ENCODE assay signal across 14 cellular contexts in genomic region chr6:116073765-116074450, GRCh38. TPM values are rescaled to one million over a fixed set of nuclear protein-coding genes. Genes with fewer than 3 reads are reported as not detected.
DNase-seq lines count a peak whose midpoint lies in the region; ATAC-seq, FAIRE-seq and TF ChIP-seq lines count a peak whose summit lies in the region.
"Had no signal": no experiment of that assay in that cellular context is flagged by ENCODE, and none has a peak within 500 bp of the region (broad histone marks: within the 10 kb centered on the region; RNA-seq: fewer than 3 reads in every experiment).

No MANE protein-coding gene starts in this region.

- intact Hi-C loops in mammary epithelial cell (cut with micrococcal nuclease) (no loop called here), HepG2 (cut with micrococcal nuclease; ENCODE audit: unreplicated experiment) (no loop called here)

- POLR2A ChIA-PET in HepG2 (lab: Yijun Ruan, JAX) = interaction anchor here (0.7 to 3.5 kb wide), 5 partner anchors 13 to 57 kb away, joined by 3 to 24 read pairs (median 5); partner anchors contain the start of genes FRK and NT5DC1

- in situ Hi-C loops in mammary epithelial cell (cut with MboI; ENCODE audit: low sequenced_read_pairs in 2 of 2) (no loop called here), HepG2 (cut with HindIII; ENCODE audit: extremely low pct_ligation_motif_present, low pct_unique_long_range_greater_than_20kb) (no loop called here)

- H3K4me3 ChIP-seq in mammary epithelial cell (replicated peaks in 1 of 3; ENCODE audit: insufficient read depth in 1 of 3, low read depth in 2 of 3, low read length in 3 of 3) = no peak overlapping the region
- no peak overlapping the region for H3K4me3 ChIP-seq in HepG2 (replicated peaks in 1 of 3; ENCODE audit: insufficient read depth in 1 of 3, low read depth in 2 of 3, low read length in 3 of 3)
- H3K4me3 ChIP-seq: gastroesophageal sphincter, left ventricle myocardium inferior had no signal

- no peaks in the 10 kb centered on the region for H3K9me3 ChIP-seq in mammary epithelial cell (replicated peaks; ENCODE audit: insufficient read depth, low read length)
- H3K9me3 ChIP-seq in HepG2 (ENCODE audit: low read length) = no peaks in the 10 kb centered on the region
- H3K9me3 ChIP-seq: gastroesophageal sphincter, left ventricle myocardium inferior, neutrophil had no signal

- WGBS in mammary epithelial cell (ENCODE audit: low coverage, missing lambda C conversion rate) = 44% methylated on average over 2 of the region's 2 CpGs
- WGBS in HepG2 (ENCODE audit: low lambda C conversion rate) = 77% methylated on average over 2 of the region's 2 CpGs

- H2AFZ ChIP-seq in mammary epithelial cell (ENCODE audit: low read depth, low read length) = no peak overlapping the region
- no peak overlapping the region for H2AFZ ChIP-seq in HepG2 (ENCODE audit: low read length)

- H3K27me3 Mint-ChIP-seq in natural killer cell treated with Interleukin-12 subunit alpha and Interleukin-12 subunit beta and Interleukin-15 and Interleukin-18, amount 100 ng/mL, for 72 hours = peaks cover 13 to 15% of the 10 kb centered on the region in 2 donors
- no peaks in the 10 kb centered on the region for H3K27me3 Mint-ChIP-seq in endothelial cell (ENCODE audit: unreplicated experiment)

- peak; percentile 85 for DNase-seq in DMS53 (lab: John Stamatoyannopoulos, UW)
- peak; percentile 87 for DNase-seq in M059J (ENCODE audit: low read depth)
- peak; percentile 78 for DNase-seq in mammary epithelial cell
- DNase-seq in HepG2 (ENCODE audit: low spot score) = peak; percentile 75
- DNase-seq in natural killer cell treated with Interleukin-12 subunit alpha and Interleukin-12 subunit beta and Interleukin-15 and Interleukin-18, amount 100 ng/mL, for 72 hours (ENCODE audit: low spot score) = no peak
- no peak for DNase-seq in NCI-H2171 treated with DMSO at 0.1 percent for 48 hours (lab: John Stamatoyannopoulos, UW)
- DNase-seq in endothelial cell (ENCODE audit: low spot score) = no peak
- DNase-seq: activated CD4-positive, alpha-beta T cell treated with anti-CD3 and anti-CD28 coated beads for 1 hour; CD8-positive, alpha-beta T cell; left ventricle myocardium inferior had no signal

- FAIRE-seq in HepG2 (lab: Jason Lieb, UNC) = no peak

- H3K36me3 Mint-ChIP-seq in natural killer cell treated with Interleukin-12 subunit alpha and Interleukin-12 subunit beta and Interleukin-15 and Interleukin-18, amount 100 ng/mL, for 72 hours = no peaks in the 10 kb centered on the region
- no peaks in the 10 kb centered on the region for H3K36me3 Mint-ChIP-seq in endothelial cell (ENCODE audit: low read depth, unreplicated experiment)
- H3K36me3 Mint-ChIP-seq: CD8-positive, alpha-beta T cell had no signal

- ATAC-seq in HepG2 = peak; percentile 84
- no peak for ATAC-seq in natural killer cell treated with Interleukin-12 subunit alpha and Interleukin-12 subunit beta and Interleukin-15 and Interleukin-18, amount 100 ng/mL, for 72 hours
- ATAC-seq in GM18870 (IDR thresholded peaks at IDR 0.05; ENCODE audit: unreplicated experiment) = no peak
- ATAC-seq: CD8-positive, alpha-beta T cell; gastroesophageal sphincter had no signal

- no peak for TF ChIP-seq RAD21 in HepG2 (CRISPR knock-in tag; IDR thresholded peaks at IDR 0.05)

- no peak for TF ChIP-seq CTCF in mammary epithelial cell (conservative IDR thresholded peaks at IDR 0.05 in 1 of 2, IDR thresholded peaks at IDR 0.05 in 1 of 2; ENCODE audit: extremely low read depth in 1 of 2, insufficient read depth in 1 of 2, low read depth in 1 of 2, low read length in 2 of 2)
- TF ChIP-seq CTCF in HepG2 (CRISPR knock-in tag; IDR thresholded peaks at IDR 0.05) = no peak
- TF ChIP-seq CTCF in endothelial cell (IDR thresholded peaks at IDR 0.05; ENCODE audit: unreplicated experiment) = no peak

- H3K9me3 Mint-ChIP-seq in natural killer cell treated with Interleukin-12 subunit alpha and Interleukin-12 subunit beta and Interleukin-15 and Interleukin-18, amount 100 ng/mL, for 72 hours = no peaks in the 10 kb centered on the region
- H3K9me3 Mint-ChIP-seq in endothelial cell (ENCODE audit: unreplicated experiment) = no peaks in the 10 kb centered on the region
- H3K9me3 Mint-ChIP-seq: activated T-helper 2 cell treated with anti-CD3 and anti-CD28 coated beads, Interferon-gamma antibody, Interleukin-2, Interleukin-4, amounts not matched to agents 10 μg/mL and 5 μg/mL and 100 μg/mL, durations not matched to agents 14 hours and 24 hours and 36 hours; CD8-positive, alpha-beta T cell had no signal

- no peak overlapping the region for H3K27ac Mint-ChIP-seq in natural killer cell treated with Interleukin-12 subunit alpha and Interleukin-12 subunit beta and Interleukin-15 and Interleukin-18, amount 100 ng/mL, for 72 hours
- H3K27ac Mint-ChIP-seq in endothelial cell (ENCODE audit: unreplicated experiment) = no peak overlapping the region
- H3K27ac Mint-ChIP-seq: activated T-helper 2 cell treated with anti-CD3 and anti-CD28 coated beads, Interferon-gamma antibody, Interleukin-2, Interleukin-4, amounts not matched to agents 10 μg/mL and 5 μg/mL and 100 μg/mL, durations not matched to agents 14 hours and 24 hours and 36 hours; CD8-positive, alpha-beta T cell had no signal

- TF ChIP-seq POLR2A in HepG2 (IDR thresholded peaks at IDR 0.05; ENCODE audit: insufficient read depth in 1 of 2, low read depth in 2 of 2, low read length in 2 of 2) = no peak

- H3K9ac ChIP-seq in mammary epithelial cell (ENCODE audit: insufficient read depth, low read length) = no peak overlapping the region
- H3K9ac ChIP-seq in HepG2 (ENCODE audit: insufficient read depth, low read depth, low read length) = no peak overlapping the region

- no peak overlapping the region for H3K4me3 Mint-ChIP-seq in natural killer cell treated with Interleukin-12 subunit alpha and Interleukin-12 subunit beta and Interleukin-15 and Interleukin-18, amount 100 ng/mL, for 72 hours
- H3K4me3 Mint-ChIP-seq in endothelial cell (ENCODE audit: unreplicated experiment) = no peak overlapping the region
- H3K4me3 Mint-ChIP-seq: CD8-positive, alpha-beta T cell had no signal

- H4K20me1 ChIP-seq in mammary epithelial cell (ENCODE audit: insufficient read depth, low read length) (no peaks in the 10 kb centered on the region), HepG2 (ENCODE audit: insufficient read depth, low read length) (no peaks in the 10 kb centered on the region)

- no peaks in the 10 kb centered on the region for H3K79me2 ChIP-seq in mammary epithelial cell (ENCODE audit: insufficient read depth, low read length)
- no peaks in the 10 kb centered on the region for H3K79me2 ChIP-seq in HepG2 (ENCODE audit: insufficient read depth, low read length)

- H3K36me3 ChIP-seq in mammary epithelial cell (ENCODE audit: insufficient read depth, low read length) (no peaks in the 10 kb centered on the region), HepG2 (replicated peaks in 1 of 2; ENCODE audit: control insufficient read depth in 1 of 2, insufficient read depth in 2 of 2, low read length in 2 of 2) (no peaks in the 10 kb centered on the region)
- H3K36me3 ChIP-seq: gastroesophageal sphincter, left ventricle myocardium inferior, neutrophil had no signal

- H3K4me2 ChIP-seq in mammary epithelial cell (ENCODE audit: insufficient read depth, low read depth, low read length) (peak overlapping the region; percentile 65), HepG2 (ENCODE audit: low read depth, low read length) (peak overlapping the region; percentile 19; the same call in 1 of the 2 replicates)

- H3K27me3 ChIP-seq in mammary epithelial cell (ENCODE audit: insufficient read depth, low read length) (no peaks in the 10 kb centered on the region), HepG2 (ENCODE audit: control insufficient read depth in 1 of 2, insufficient read depth in 2 of 2, low read length in 2 of 2) (no peaks in the 10 kb centered on the region)
- H3K27me3 ChIP-seq: gastroesophageal sphincter had no signal

- peaks cover 0 to 2% of the 10 kb centered on the region in 2 donors for H3K4me1 Mint-ChIP-seq in natural killer cell treated with Interleukin-12 subunit alpha and Interleukin-12 subunit beta and Interleukin-15 and Interleukin-18, amount 100 ng/mL, for 72 hours (ENCODE audit: low read depth in 2 of 2)
- peaks cover 6% of the 10 kb centered on the region for H3K4me1 Mint-ChIP-seq in endothelial cell (ENCODE audit: unreplicated experiment)

- peak in 1 of 2 experiments; percentile 67; a peak in 1 of 4 replicates for TF ChIP-seq EP300 in HepG2 (IDR thresholded peaks at IDR 0.05; ENCODE audit: low read depth in 2 of 2, low read length in 2 of 2)
- TF ChIP-seq EP300 in HepG2 (CRISPR knock-in tag; IDR thresholded peaks at IDR 0.05; ENCODE audit: borderline replicate concordance) = no peak

- CTCF ChIA-PET in mammary epithelial cell (lab: Charles Lee; ENCODE audit: low non-redundant PET) = interaction anchor here (0.6 kb wide), 1 partner anchor 13 kb away, joined by 3 read pairs; the partner anchor contains the start of gene FRK
- CTCF ChIA-PET in HepG2 (lab: Yijun Ruan, JAX; ENCODE audit: low intra/inter-chr PET ratio, low total read pairs) = no interaction called here

- BruUV-seq in mammary epithelial cell (replicated peaks; lab: Mats Ljungman, UMichigan) (no TSS peak), HepG2 (replicated peaks; lab: Mats Ljungman, UMichigan) (no TSS peak)

- dilution Hi-C loops in mammary epithelial cell (cut with HindIII; ENCODE audit: low sequenced_read_pairs) = no loop called here

- no peak overlapping the region for H3K27ac ChIP-seq in mammary epithelial cell (ENCODE audit: insufficient read depth, low read depth, low read length)
- no peak overlapping the region for H3K27ac ChIP-seq in HepG2 (ENCODE audit: extremely low read length, insufficient read depth, low read length)
- H3K27ac ChIP-seq: gastroesophageal sphincter, left ventricle myocardium inferior, neutrophil had no signal

- H3K4me1 ChIP-seq in mammary epithelial cell (ENCODE audit: insufficient read depth, low read length) (peaks cover 24% of the 10 kb centered on the region), HepG2 (ENCODE audit: insufficient read depth, low read length) (peaks cover 58% of the 10 kb centered on the region)
- H3K4me1 ChIP-seq: gastroesophageal sphincter had no signal

RNA-seq across cellular contexts. Expression of gene FRK, which starts 13.2 kb away (rescaled TPM):
- total RNA-seq in M059J (2014; rRNA removed; shearing (Covaris generic)) = 1.3 and 2.2 TPM in 2 replicates
- total RNA-seq in mammary epithelial cell = 1 to 10 TPM; 3.2 to 6.2 TPM
- polyA plus RNA-seq in mammary epithelial cell = 1.4 TPM
- polyA minus RNA-seq in mammary epithelial cell = 7.8 TPM
- total RNA-seq in HepG2 (2016; rRNA removed; fragmentation: Illumina TruSeq; extraction: Trizol) = 2.9 and 4.5 TPM in 2 replicates
- 0.51 and 0.62 TPM in 2 replicates for total RNA-seq in HepG2 (2016; cell fraction: cytosol; rRNA removed; fragmentation: Illumina TruSeq; extraction: Trizol; ENCODE audit: low read depth)
- 2.9 and 4.1 TPM in 2 replicates for total RNA-seq in HepG2 (2016; cell fraction: insoluble cytoplasmic fraction; rRNA removed; fragmentation: Illumina TruSeq; extraction: Trizol)
- total RNA-seq in HepG2 (2016; cell fraction: membrane; rRNA removed; fragmentation: Illumina TruSeq; extraction: Trizol) = 0.86 and 0.93 TPM in 2 replicates
- 6.1 and 6.5 TPM in 2 replicates for total RNA-seq in HepG2 (2016; cell fraction: nucleus; rRNA removed; fragmentation: Illumina TruSeq; extraction: Trizol)
- 1.3 and 1.5 TPM in 2 replicates for polyA plus RNA-seq in HepG2 (2011; rRNA removed)
- 0.56 and 1.2 TPM in 2 replicates for polyA plus RNA-seq in HepG2 (2011; cell fraction: cytosol; rRNA removed)
- 1.7 and 2.6 TPM in 2 replicates for polyA plus RNA-seq in HepG2 (2011; cell fraction: nucleus; rRNA removed)
- 0.65 and 0.80 TPM in 2 replicates for polyA plus RNA-seq in HepG2 (2012)
- 0.08 and 0.10 TPM in 2 replicates for polyA plus RNA-seq in HepG2 (2016; cell fraction: cytosol; fragmentation: Illumina TruSeq; extraction: Trizol; ENCODE audit: low read depth)
- polyA plus RNA-seq in HepG2 (2016; cell fraction: insoluble cytoplasmic fraction; fragmentation: Illumina TruSeq; extraction: Trizol; ENCODE audit: low read depth) = 1.7 and 1.9 TPM in 2 replicates
- polyA plus RNA-seq in HepG2 (2016; cell fraction: membrane; fragmentation: Illumina TruSeq; extraction: Trizol; ENCODE audit: low read depth) = 0.18 and 0.27 TPM in 2 replicates
- 2.1 and 2.6 TPM in 2 replicates for polyA plus RNA-seq in HepG2 (2016; cell fraction: nucleus; fragmentation: Illumina TruSeq; extraction: Trizol; ENCODE audit: insufficient read depth, low read depth)
- polyA minus RNA-seq in HepG2 (2011; rRNA and poly(A)+ RNA removed; ENCODE audit: low replicate concordance) = 5.6 and 8.1 TPM in 2 replicates
- 2.5 and 3.6 TPM in 2 replicates for polyA minus RNA-seq in HepG2 (2011; cell fraction: cytosol; rRNA and poly(A)+ RNA removed)
- 16.5 and 22.3 TPM in 2 replicates for polyA minus RNA-seq in HepG2 (2011; cell fraction: nucleus; rRNA and poly(A)+ RNA removed)
- total RNA-seq in natural killer cell treated with Interleukin-12 subunit alpha and Interleukin-12 subunit beta and Interleukin-15 and Interleukin-18, amount 100 ng/mL, for 72 hours = under 1 TPM in 1 of 2 donors, not detected in 1; 0.02 TPM
- total RNA-seq in endothelial cell (ENCODE audit: unreplicated experiment) = 0.08 TPM

RNA-seq across cellular contexts. Expression of gene NT5DC1, which starts 26.7 kb away (rescaled TPM):
- 7.4 and 11.7 TPM in 2 replicates for total RNA-seq in M059J (2014; rRNA removed; shearing (Covaris generic))
- total RNA-seq in mammary epithelial cell (10 to 100 TPM; 11.3 to 47.6 TPM), HepG2 (2016; rRNA removed; fragmentation: Illumina TruSeq; extraction: Trizol) (56.1 and 90.6 TPM in 2 replicates), endothelial cell (ENCODE audit: unreplicated experiment) (33.9 TPM)
- polyA plus RNA-seq in mammary epithelial cell (35.1 TPM), HepG2 (2011; rRNA removed) (22.1 and 27.0 TPM in 2 replicates)
- polyA minus RNA-seq in mammary epithelial cell = 46.5 TPM
- total RNA-seq in HepG2 (2016; cell fraction: cytosol; rRNA removed; fragmentation: Illumina TruSeq; extraction: Trizol; ENCODE audit: low read depth) = 7.3 and 12.5 TPM in 2 replicates
- 54.8 and 88.2 TPM in 2 replicates for total RNA-seq in HepG2 (2016; cell fraction: insoluble cytoplasmic fraction; rRNA removed; fragmentation: Illumina TruSeq; extraction: Trizol)
- total RNA-seq in HepG2 (2016; cell fraction: membrane; rRNA removed; fragmentation: Illumina TruSeq; extraction: Trizol) = 25.6 and 27.4 TPM in 2 replicates
- 46.5 and 53.8 TPM in 2 replicates for total RNA-seq in HepG2 (2016; cell fraction: nucleus; rRNA removed; fragmentation: Illumina TruSeq; extraction: Trizol)
- polyA plus RNA-seq in HepG2 (2011; cell fraction: cytosol; rRNA removed) = 22.4 and 23.3 TPM in 2 replicates
- polyA plus RNA-seq in HepG2 (2011; cell fraction: nucleus; rRNA removed) = 10.3 and 13.1 TPM in 2 replicates
- polyA plus RNA-seq in HepG2 (2012) = 28.1 and 28.8 TPM in 2 replicates
- polyA plus RNA-seq in HepG2 (2016; cell fraction: cytosol; fragmentation: Illumina TruSeq; extraction: Trizol; ENCODE audit: low read depth) = 12.1 and 12.5 TPM in 2 replicates
- polyA plus RNA-seq in HepG2 (2016; cell fraction: insoluble cytoplasmic fraction; fragmentation: Illumina TruSeq; extraction: Trizol; ENCODE audit: low read depth) = 81.9 and 84.6 TPM in 2 replicates
- polyA plus RNA-seq in HepG2 (2016; cell fraction: membrane; fragmentation: Illumina TruSeq; extraction: Trizol; ENCODE audit: low read depth) = 21.3 and 21.5 TPM in 2 replicates
- polyA plus RNA-seq in HepG2 (2016; cell fraction: nucleus; fragmentation: Illumina TruSeq; extraction: Trizol; ENCODE audit: insufficient read depth, low read depth) = 34.4 and 35.2 TPM in 2 replicates
- polyA minus RNA-seq in HepG2 (2011; rRNA and poly(A)+ RNA removed; ENCODE audit: low replicate concordance) = 22.3 and 35.3 TPM in 2 replicates
- 38.6 and 39.5 TPM in 2 replicates for polyA minus RNA-seq in HepG2 (2011; cell fraction: cytosol; rRNA and poly(A)+ RNA removed)
- 40.2 and 44.4 TPM in 2 replicates for polyA minus RNA-seq in HepG2 (2011; cell fraction: nucleus; rRNA and poly(A)+ RNA removed)
- total RNA-seq in natural killer cell treated with Interleukin-12 subunit alpha and Interleukin-12 subunit beta and Interleukin-15 and Interleukin-18, amount 100 ng/mL, for 72 hours = 10 to 100 TPM; 28.4 to 33.9 TPM

RNA-seq across cellular contexts. Expression of gene COL10A1, which starts 52.0 kb away (rescaled TPM):
- total RNA-seq in M059J (2014; rRNA removed; shearing (Covaris generic)) = 0.10 TPM in 1 of 2 replicates, not detected in the other
- total RNA-seq in mammary epithelial cell (not detected), HepG2 (2016; rRNA removed; fragmentation: Illumina TruSeq; extraction: Trizol) (not detected in 2 replicates), endothelial cell (ENCODE audit: unreplicated experiment) (not detected)
- polyA plus RNA-seq in mammary epithelial cell (not detected), HepG2 (2011; rRNA removed) (0.07 TPM in 2 replicates)
- polyA minus RNA-seq in mammary epithelial cell = not detected
- total RNA-seq in HepG2 (2016; cell fraction: cytosol; rRNA removed; fragmentation: Illumina TruSeq; extraction: Trizol; ENCODE audit: low read depth) = not detected in 2 replicates
- 0.04 TPM in 1 of 2 replicates, not detected in the other for total RNA-seq in HepG2 (2016; cell fraction: insoluble cytoplasmic fraction; rRNA removed; fragmentation: Illumina TruSeq; extraction: Trizol)
- not detected in 2 replicates for total RNA-seq in HepG2 (2016; cell fraction: membrane; rRNA removed; fragmentation: Illumina TruSeq; extraction: Trizol)
- not detected in 2 replicates for total RNA-seq in HepG2 (2016; cell fraction: nucleus; rRNA removed; fragmentation: Illumina TruSeq; extraction: Trizol)
- 0.03 and 0.05 TPM in 2 replicates for polyA plus RNA-seq in HepG2 (2011; cell fraction: cytosol; rRNA removed)
- not detected in 2 replicates for polyA plus RNA-seq in HepG2 (2011; cell fraction: nucleus; rRNA removed)
- polyA plus RNA-seq in HepG2 (2012) = 0.07 and 0.12 TPM in 2 replicates
- polyA plus RNA-seq in HepG2 (2016; cell fraction: cytosol; fragmentation: Illumina TruSeq; extraction: Trizol; ENCODE audit: low read depth) = not detected in 2 replicates
- polyA plus RNA-seq in HepG2 (2016; cell fraction: insoluble cytoplasmic fraction; fragmentation: Illumina TruSeq; extraction: Trizol; ENCODE audit: low read depth) = not detected in 2 replicates
- polyA plus RNA-seq in HepG2 (2016; cell fraction: membrane; fragmentation: Illumina TruSeq; extraction: Trizol; ENCODE audit: low read depth) = not detected in 2 replicates
- polyA plus RNA-seq in HepG2 (2016; cell fraction: nucleus; fragmentation: Illumina TruSeq; extraction: Trizol; ENCODE audit: insufficient read depth, low read depth) = not detected in 2 replicates
- polyA minus RNA-seq in HepG2 (2011; rRNA and poly(A)+ RNA removed; ENCODE audit: low replicate concordance) = 0.30 TPM in 1 of 2 replicates, not detected in the other
- polyA minus RNA-seq in HepG2 (2011; cell fraction: cytosol; rRNA and poly(A)+ RNA removed) = not detected in 2 replicates
- 0.13 TPM in 1 of 2 replicates, not detected in the other for polyA minus RNA-seq in HepG2 (2011; cell fraction: nucleus; rRNA and poly(A)+ RNA removed)
- total RNA-seq in natural killer cell treated with Interleukin-12 subunit alpha and Interleukin-12 subunit beta and Interleukin-15 and Interleukin-18, amount 100 ng/mL, for 72 hours = not detected
- total RNA-seq: activated T-helper 2 cell treated with anti-CD3 and anti-CD28 coated beads, Interferon-gamma antibody, Interleukin-2, Interleukin-4, amounts not matched to agents 10 μg/mL and 5 μg/mL and 100 μg/mL, durations not matched to agents 14 hours and 24 hours and 36 hours; CD8-positive, alpha-beta T cell; gastroesophageal sphincter had no signal

Comparison
In these comparisons a context has a peak if more than half of its experiments do, and no peak if none do; other contexts are left out.
1. DNase-seq: peak in DMS53 (single experiment), M059J (single experiment), mammary epithelial cell (single experiment) and HepG2 (single experiment); none in natural killer cell treated with Interleukin-12 subunit alpha and Interleukin-12 subunit beta and Interleukin-15 and Interleukin-18, amount 100 ng/mL, for 72 hours (single experiment), NCI-H2171 treated with DMSO at 0.1 percent for 48 hours (single experiment) and endothelial cell (single experiment).